In genomic region chr5:83473344-83474169, GRCh38 we compare ENCODE assay signal across 8 cellular contexts. TPM values are rescaled to one million over a fixed set of nuclear protein-coding genes. Genes with fewer than 3 reads are reported as not detected.
DNase-seq lines count a peak whose midpoint lies in the region; TF ChIP-seq lines count a peak whose summit lies in the region.

No MANE protein-coding gene starts in this region.

- in situ Hi-C loops in T47D (cut with HindIII; ENCODE audit: low pct_unique_long_range_greater_than_20kb, low sequenced_read_pairs): no loop called here

- H3K36me3 ChIP-seq in MG63 (no peaks in the 10 kb centered on the region), iPS-15b (ENCODE audit: control insufficient read depth, insufficient read depth, low read length) (no peaks in the 10 kb centered on the region)

- H3K9ac ChIP-seq in iPS-15b (ENCODE audit: low read depth, low read length): no peak overlapping the region

- TF ChIP-seq CTCF in HFF-Myc (IDR thresholded peaks at IDR 0.05; ENCODE audit: low read depth, low read length, missing control alignments) (peak; percentile 92), retinal pigment epithelial cell (conservative IDR thresholded peaks at IDR 0.05; ENCODE audit: low read depth, low read length) (peak; percentile 84)

- H3K27me3 ChIP-seq in MG63 (peaks cover 8% of the 10 kb centered on the region; the same call in 1 of the 2 replicates), iPS-15b (ENCODE audit: control insufficient read depth, insufficient read depth, low read length) (no peaks in the 10 kb centered on the region)

- H3K4me1 ChIP-seq in iPS-15b (ENCODE audit: control insufficient read depth, insufficient read depth, low read length): peaks cover 19% of the 10 kb centered on the region

- peak; percentile 19 for DNase-seq in DMS79 treated with DMSO at 0.1 percent for 48 hours (lab: John Stamatoyannopoulos, UW)
- DNase-seq in DMS79 (lab: John Stamatoyannopoulos, UW): no peak
- DNase-seq in HFF-Myc (ENCODE audit: extremely low read depth, low read depth): peak; percentile 95
- peak; percentile 98 for DNase-seq in MG63
- peak; percentile 81 for DNase-seq in SKM-1 treated with dmso at 0.1 percent for 144 hours (lab: John Stamatoyannopoulos, UW; ENCODE audit: unreplicated experiment)
- DNase-seq in T47D (ENCODE audit: low read depth in 1 of 2, low spot score in 1 of 2): peak; percentile 57 to 74
- peak; percentile 92 for DNase-seq in retinal pigment epithelial cell (ENCODE audit: low read depth)

- H3K9me3 ChIP-seq in MG63 (no peaks in the 10 kb centered on the region), iPS-15b (ENCODE audit: control insufficient read depth, insufficient read depth, low read length) (no peaks in the 10 kb centered on the region)

- H3K4me3 ChIP-seq in HFF-Myc (replicated peaks; ENCODE audit: low read depth, low read length) (peak overlapping the region; percentile 78), MG63 (peak overlapping the region; percentile 59), iPS-15b (ENCODE audit: low read depth, low read length) (peak overlapping the region; percentile 83), retinal pigment epithelial cell (ENCODE audit: low read length) (peak overlapping the region; percentile 76)

RNA-seq across cellular contexts. Expression of gene VCAN, which starts 2.0 kb away (rescaled TPM):
- 26.6 and 36.9 TPM in 2 replicates for total RNA-seq in MG63 (2014; rRNA removed; shearing (Covaris generic); ENCODE audit: low replicate concordance)
